ENCODE assay signal across 20 cellular contexts in genomic region chr13:30751183-30751933, GRCh38. TPM values are rescaled to one million over a fixed set of nuclear protein-coding genes. Genes with fewer than 3 reads are reported as not detected.
A peak's percentile ranks its signal among the peaks of the same experiment; 100 is the strongest.
DNase-seq lines count a peak whose midpoint lies in the region; ATAC-seq and TF ChIP-seq lines count a peak whose summit lies in the region.
"Had no signal": no experiment of that assay in that cellular context is flagged by ENCODE, and none has a peak within 500 bp of the region (broad histone marks: within the 10 kb centered on the region; RNA-seq: fewer than 3 reads in every experiment).

No MANE protein-coding gene starts in this region.

- in situ Hi-C loops in Panc1 (cut with HindIII; ENCODE audit: low pct_unique_long_range_greater_than_20kb, low sequenced_read_pairs) (no loop called here), astrocyte of the spinal cord (cut with HindIII; ENCODE audit: low sequenced_read_pairs) (no loop called here)

- POLR2A ChIA-PET in Panc1 (lab: Charles Lee): no interaction called here

- intact Hi-C loops in activated naive CD4-positive, alpha-beta T cell treated with anti-CD3 and anti-CD28 coated beads for 36 hours (cut with micrococcal nuclease): no loop called here
- intact Hi-C loops in Panc1 (cut with micrococcal nuclease; ENCODE audit: unreplicated experiment) (no loop called here), upper lobe of right lung (cut with DNase I) (no loop called here)

- no peaks in the 10 kb centered on the region for H3K27me3 Mint-ChIP-seq in activated naive CD4-positive, alpha-beta T cell treated with anti-CD3 and anti-CD28 coated beads, Interleukin-2, amount 10 ng/mL, durations not matched to agents 7 days and 5 days
- no peaks in the 10 kb centered on the region for H3K27me3 Mint-ChIP-seq in activated naive CD4-positive, alpha-beta T cell treated with anti-CD3 and anti-CD28 coated beads for 36 hours (ENCODE audit: low read depth)
- H3K27me3 Mint-ChIP-seq: T-cell had no signal

- H3K27ac Mint-ChIP-seq in activated naive CD4-positive, alpha-beta T cell treated with anti-CD3 and anti-CD28 coated beads, Interleukin-2, amount 10 ng/mL, durations not matched to agents 7 days and 5 days: no peak overlapping the region
- H3K27ac Mint-ChIP-seq in activated naive CD4-positive, alpha-beta T cell treated with anti-CD3 and anti-CD28 coated beads for 36 hours: no peak overlapping the region
- H3K27ac Mint-ChIP-seq: T-cell had no signal

- peak overlapping the region; percentile 52; the same call in 1 of the 2 replicates for H3K27ac ChIP-seq in Panc1 (ENCODE audit: low read length)
- H3K27ac ChIP-seq in upper lobe of right lung: no peak overlapping the region
- H3K27ac ChIP-seq: hepatocyte, pancreas had no signal

- BruUV-seq in Panc1 (replicated peaks; lab: Mats Ljungman, UMichigan): no TSS peak

- H3K9me3 Mint-ChIP-seq in activated naive CD4-positive, alpha-beta T cell treated with anti-CD3 and anti-CD28 coated beads, Interleukin-2, amount 10 ng/mL, durations not matched to agents 7 days and 5 days: peaks cover 13% of the 10 kb centered on the region
- H3K9me3 Mint-ChIP-seq in activated naive CD4-positive, alpha-beta T cell treated with anti-CD3 and anti-CD28 coated beads for 36 hours: no peaks in the 10 kb centered on the region
- H3K9me3 Mint-ChIP-seq: T-cell had no signal

- CTCF ChIA-PET in activated naive CD4-positive, alpha-beta T cell treated with anti-CD3 and anti-CD28 coated beads, Interleukin-2, amount 10 ng/mL, durations not matched to agents 7 days and 5 days (lab: Charles Lee): interaction anchor here (1.0 kb wide), 2 partner anchors 16 to 116 kb away, joined by 3 read pairs; no protein-coding TSS in a partner anchor
- CTCF ChIA-PET in activated naive CD4-positive, alpha-beta T cell treated with anti-CD3 and anti-CD28 coated beads for 36 hours (lab: Charles Lee): no interaction called here
- CTCF ChIA-PET in Panc1 (lab: Charles Lee): no interaction called here

- H3K4me1 Mint-ChIP-seq in activated naive CD4-positive, alpha-beta T cell treated with anti-CD3 and anti-CD28 coated beads, Interleukin-2, amount 10 ng/mL, durations not matched to agents 7 days and 5 days: peaks cover 32% of the 10 kb centered on the region
- peaks cover 7% of the 10 kb centered on the region for H3K4me1 Mint-ChIP-seq in activated naive CD4-positive, alpha-beta T cell treated with anti-CD3 and anti-CD28 coated beads for 36 hours (ENCODE audit: low read depth)

- no peak overlapping the region for H3K4me3 Mint-ChIP-seq in activated naive CD4-positive, alpha-beta T cell treated with anti-CD3 and anti-CD28 coated beads, Interleukin-2, amount 10 ng/mL, durations not matched to agents 7 days and 5 days
- no peak overlapping the region for H3K4me3 Mint-ChIP-seq in activated naive CD4-positive, alpha-beta T cell treated with anti-CD3 and anti-CD28 coated beads for 36 hours
- H3K4me3 Mint-ChIP-seq: T-cell had no signal

- H3K4me1 ChIP-seq in Panc1 (ENCODE audit: control insufficient read depth, insufficient read depth, low read length) (peaks cover 3% of the 10 kb centered on the region; the same call in 1 of the 2 replicates), upper lobe of right lung (peaks cover 7% of the 10 kb centered on the region)

- no peak for TF ChIP-seq CTCF in Panc1 (IDR thresholded peaks at IDR 0.05)
- TF ChIP-seq CTCF in astrocyte of the spinal cord (IDR thresholded peaks at IDR 0.05; ENCODE audit: low read depth, low read length): no peak
- no peak for TF ChIP-seq CTCF in upper lobe of right lung (IDR thresholded peaks at IDR 0.05)

- H3K36me3 ChIP-seq in Panc1 (ENCODE audit: control insufficient read depth, insufficient read depth, low read length): no peaks in the 10 kb centered on the region
- peaks cover 4% of the 10 kb centered on the region for H3K36me3 ChIP-seq in upper lobe of right lung
- H3K36me3 ChIP-seq: cardiac muscle cell, pancreas had no signal

- ATAC-seq in Panc1 (no peak), upper lobe of right lung (no peak)
- ATAC-seq in stimulated activated naive CD8-positive, alpha-beta T cell treated with anti-CD3 and anti-CD28 coated beads, Interleukin-15, Interleukin-2, amounts not matched to agents 100 U/mL and 50 U/mL, for 24 hours: peak; percentile 45
- ATAC-seq: T-cell had no signal

- no peaks in the 10 kb centered on the region for H3K9me3 ChIP-seq in Panc1 (ENCODE audit: control insufficient read depth, insufficient read depth, low read depth, low read length)
- no peaks in the 10 kb centered on the region for H3K9me3 ChIP-seq in upper lobe of right lung
- H3K9me3 ChIP-seq: Caco-2, pancreas had no signal

- DNase-seq in activated naive CD4-positive, alpha-beta T cell treated with anti-CD3 and anti-CD28 coated beads, Interleukin-2, amount 10 ng/mL, durations not matched to agents 7 days and 5 days: peak; percentile 33
- DNase-seq in activated naive CD4-positive, alpha-beta T cell treated with anti-CD3 and anti-CD28 coated beads for 36 hours: no peak
- DNase-seq in Panc1 (ENCODE audit: low read depth, low spot score) (no peak), astrocyte of the spinal cord (ENCODE audit: low read depth, low spot score) (peak; percentile 29), upper lobe of right lung (no peak), HK-2 (ENCODE audit: unreplicated experiment) (no peak)
- DNase-seq in stimulated activated naive CD8-positive, alpha-beta T cell treated with anti-CD3 and anti-CD28 coated beads, Interleukin-15, Interleukin-2, amounts not matched to agents 100 U/mL and 50 U/mL, for 24 hours: no peak
- DNase-seq: AML-193; Caco-2; dermis blood vessel endothelial cell; NCI-H1436 treated with DMSO at 0.1 percent for 48 hours; NCI-H446 treated with DMSO at 0.1 percent for 48 hours; SHP77; stimulated activated naive CD4-positive, alpha-beta T cell treated with Interleukin-2 at 50 U/mL for 16 hours; T-cell; trophoblast cell had no signal

- H3K36me3 Mint-ChIP-seq in activated naive CD4-positive, alpha-beta T cell treated with anti-CD3 and anti-CD28 coated beads, Interleukin-2, amount 10 ng/mL, durations not matched to agents 7 days and 5 days: peaks cover 42% of the 10 kb centered on the region
- peaks cover 11% of the 10 kb centered on the region for H3K36me3 Mint-ChIP-seq in activated naive CD4-positive, alpha-beta T cell treated with anti-CD3 and anti-CD28 coated beads for 36 hours (ENCODE audit: low read depth)

- H3K4me3 ChIP-seq in Panc1 (ENCODE audit: low read depth in 2 of 2, low read length in 2 of 2): no peak overlapping the region
- H3K4me3 ChIP-seq in astrocyte of the spinal cord (ENCODE audit: low read depth, low read length): no peak overlapping the region
- no peak overlapping the region for H3K4me3 ChIP-seq in upper lobe of right lung
- H3K4me3 ChIP-seq: cardiac muscle cell, hepatocyte, pancreas had no signal

- H3K27me3 ChIP-seq in Panc1 (ENCODE audit: control insufficient read depth, insufficient read depth, low read length) (no peaks in the 10 kb centered on the region), upper lobe of right lung (peaks cover 3% of the 10 kb centered on the region)
- H3K27me3 ChIP-seq: cardiac muscle cell, hepatocyte, pancreas had no signal

RNA-seq across cellular contexts. Expression of gene ALOX5AP, which starts 16.0 kb away (rescaled TPM):
- 10 to 100 TPM; 21.3 to 21.7 TPM for total RNA-seq in activated naive CD4-positive, alpha-beta T cell treated with anti-CD3 and anti-CD28 coated beads for 36 hours
- total RNA-seq in Panc1 (2021; ENCODE audit: unreplicated experiment) (2.1 TPM), upper lobe of right lung (195 TPM)
- 0.65 TPM for polyA plus RNA-seq in Panc1 (2012; ENCODE audit: insufficient read length)
- total RNA-seq: cardiac muscle cell, lung microvascular endothelial cell had no signal

Comparison
In these comparisons a context has a peak if more than half of its experiments do, and no peak if none do; other contexts are left out.
1. DNase-seq: peak in activated naive CD4-positive, alpha-beta T cell treated with anti-CD3 and anti-CD28 coated beads, Interleukin-2, amount 10 ng/mL, durations not matched to agents 7 days and 5 days (single experiment) and astrocyte of the spinal cord (single experiment); none in activated naive CD4-positive, alpha-beta T cell treated with anti-CD3 and anti-CD28 coated beads for 36 hours (single experiment), Panc1 (single experiment), stimulated activated naive CD8-positive, alpha-beta T cell treated with anti-CD3 and anti-CD28 coated beads, Interleukin-15, Interleukin-2, amounts not matched to agents 100 U/mL and 50 U/mL, for 24 hours (single experiment), upper lobe of right lung (single experiment) and HK-2 (single experiment).